In genomic region chr1:179881642-179882252, GRCh38 we compare ENCODE assay signal across 8 cellular contexts. TPM values are rescaled to one million over a fixed set of nuclear protein-coding genes. Genes with fewer than 3 reads are reported as not detected.
DNase-seq lines count a peak whose midpoint lies in the region; ATAC-seq, FAIRE-seq and TF ChIP-seq lines count a peak whose summit lies in the region.

No MANE protein-coding gene starts in this region.

- H3K4me1 ChIP-seq in kidney (ENCODE audit: control insufficient read depth in 1 of 2, insufficient read depth in 1 of 2, low read depth in 1 of 2, low read length in 2 of 2) = peaks cover 3 to 15% of the 10 kb centered on the region in 2 donors

- H3K9me3 ChIP-seq in kidney (ENCODE audit: control insufficient read depth in 1 of 2, low read length in 2 of 2) = no peaks in the 10 kb centered on the region

- H3K4me1 Mint-ChIP-seq in stimulated activated effector memory CD8-positive, alpha-beta T cell treated with anti-CD3 and anti-CD28 coated beads, Interleukin-12 subunit alpha, Interleukin-12 subunit beta, amount 100 ng/mL, for 72 hours = peaks cover 42% of the 10 kb centered on the region

- peak; percentile 0 for ATAC-seq in GM19467 (IDR thresholded peaks at IDR 0.05; ENCODE audit: unreplicated experiment)
- no peak for ATAC-seq in stimulated activated effector memory CD8-positive, alpha-beta T cell treated with anti-CD3 and anti-CD28 coated beads, Interleukin-12 subunit alpha, Interleukin-12 subunit beta, amount 100 ng/mL, for 72 hours

- FAIRE-seq in kidney (lab: Jason Lieb, UNC) = no peak

- H3K36me3 ChIP-seq in kidney (ENCODE audit: control insufficient read depth in 1 of 2, insufficient read depth in 2 of 2, low read length in 2 of 2) = peaks cover 4 to 15% of the 10 kb centered on the region in 2 donors

- no peak for TF ChIP-seq CTCF in cardiac fibroblast (IDR thresholded peaks at IDR 0.05; ENCODE audit: low read depth, low read length)
- TF ChIP-seq CTCF in kidney (IDR thresholded peaks at IDR 0.05; ENCODE audit: borderline replicate concordance, extremely low read depth, insufficient read depth) = no peak

- peak; percentile 90 for DNase-seq in AG20443 (ENCODE audit: low spot score)
- DNase-seq in NCI-H524 treated with DMSO at 0.1 percent for 48 hours (lab: John Stamatoyannopoulos, UW) = peak; percentile 54
- peak in 1 of 2 donors; percentile 98 for DNase-seq in cardiac fibroblast (ENCODE audit: low read depth in 2 of 2)
- DNase-seq in kidney = no peak
- no peak for DNase-seq in stimulated activated effector memory CD8-positive, alpha-beta T cell treated with anti-CD3 and anti-CD28 coated beads, Interleukin-12 subunit alpha, Interleukin-12 subunit beta, amount 100 ng/mL, for 72 hours (ENCODE audit: low spot score in 2 of 2)
- no peak for DNase-seq in GDM1 (lab: John Stamatoyannopoulos, UW)
- DNase-seq in NK-92 treated with Interleukin-12 subunit alpha and Interleukin-12 subunit beta, amount 100 ng/mL, for 24 hours (lab: John Stamatoyannopoulos, UW) = no peak

- no peaks in the 10 kb centered on the region for H3K9me3 Mint-ChIP-seq in stimulated activated effector memory CD8-positive, alpha-beta T cell treated with anti-CD3 and anti-CD28 coated beads, Interleukin-12 subunit alpha, Interleukin-12 subunit beta, amount 100 ng/mL, for 72 hours

- peak overlapping the region; percentile 83 to 99 for H3K9ac ChIP-seq in kidney (ENCODE audit: low read length in 2 of 2)

- peak overlapping the region; percentile 100 for H3K27ac ChIP-seq in kidney (ENCODE audit: low read depth in 2 of 2, low read length in 2 of 2)

- intact Hi-C loops in kidney (cut with DNase I) = no loop called here

- H3K4me3 ChIP-seq in cardiac fibroblast (replicated peaks in 1 of 2; ENCODE audit: low read depth in 2 of 2, low read length in 2 of 2) (peak overlapping the region; percentile 80 to 90), kidney (ENCODE audit: low read length in 2 of 2) (peak overlapping the region; percentile 74 to 87)

- peak overlapping the region; percentile 96 for H3K4me3 Mint-ChIP-seq in stimulated activated effector memory CD8-positive, alpha-beta T cell treated with anti-CD3 and anti-CD28 coated beads, Interleukin-12 subunit alpha, Interleukin-12 subunit beta, amount 100 ng/mL, for 72 hours

- peaks cover 65% of the 10 kb centered on the region for H3K36me3 Mint-ChIP-seq in stimulated activated effector memory CD8-positive, alpha-beta T cell treated with anti-CD3 and anti-CD28 coated beads, Interleukin-12 subunit alpha, Interleukin-12 subunit beta, amount 100 ng/mL, for 72 hours

- peak overlapping the region; percentile 100 for H3K27ac Mint-ChIP-seq in stimulated activated effector memory CD8-positive, alpha-beta T cell treated with anti-CD3 and anti-CD28 coated beads, Interleukin-12 subunit alpha, Interleukin-12 subunit beta, amount 100 ng/mL, for 72 hours

RNA-seq across cellular contexts. Expression of gene TOR1AIP1, which starts 0.3 kb away (rescaled TPM):
- total RNA-seq in kidney = 44.2 TPM
- polyA plus RNA-seq in kidney (ENCODE audit: insufficient read depth, low read depth, low replicate concordance) = 20.8 TPM

RNA-seq across cellular contexts. Expression of gene TOR1AIP2, which starts 4.1 kb away (rescaled TPM):
- 80.5 TPM for total RNA-seq in kidney
- 13.1 TPM for polyA plus RNA-seq in kidney (ENCODE audit: insufficient read depth, low read depth, low replicate concordance)

Comparison
In these comparisons a context has a peak if more than half of its experiments do, and no peak if none do; other contexts are left out.
1. DNase-seq: peak in AG20443 (single experiment) and NCI-H524 treated with DMSO at 0.1 percent for 48 hours (single experiment); none in kidney (single experiment), stimulated activated effector memory CD8-positive, alpha-beta T cell treated with anti-CD3 and anti-CD28 coated beads, Interleukin-12 subunit alpha, Interleukin-12 subunit beta, amount 100 ng/mL, for 72 hours (0 of 2), GDM1 (single experiment) and NK-92 treated with Interleukin-12 subunit alpha and Interleukin-12 subunit beta, amount 100 ng/mL, for 24 hours (single experiment).